19 cellular contexts compared by ENCODE assay signal in genomic region chr2:71631411-71631931, GRCh38.
A peak's percentile ranks its signal among the peaks of the same experiment; 100 is the strongest.
DNase-seq lines count a peak whose midpoint lies in the region; ATAC-seq and TF ChIP-seq lines count a peak whose summit lies in the region.
"Had no signal": no experiment of that assay in that cellular context is flagged by ENCODE, and none has a peak within 500 bp of the region (broad histone marks: within the 10 kb centered on the region; RNA-seq: fewer than 3 reads in every experiment).

No MANE protein-coding gene starts in this region.

- H3K9ac ChIP-seq in PC-3 (ENCODE audit: low read length): no peak overlapping the region
- H3K9ac ChIP-seq: parathyroid adenoma had no signal

- ATAC-seq in lung (ENCODE audit: insufficient read depth, low FRiP score): peak; percentile 41
- no peak for ATAC-seq in HG03520 (IDR thresholded peaks at IDR 0.05; ENCODE audit: unreplicated experiment)
- ATAC-seq in PC-3: no peak
- no peak for ATAC-seq in HG03460 (IDR thresholded peaks at IDR 0.05; ENCODE audit: unreplicated experiment)

- H3K27ac ChIP-seq in HEK293 (ENCODE audit: extremely low read depth, low read depth, low read length) (no peak overlapping the region), brain microvascular endothelial cell (no peak overlapping the region), lung (ENCODE audit: low read depth in 1 of 2, low read length in 1 of 2) (no peak overlapping the region), PC-3 (ENCODE audit: low read length) (no peak overlapping the region)
- H3K27ac ChIP-seq: esophagus squamous epithelium, parathyroid adenoma, RWPE1 had no signal

- TF ChIP-seq CTCF in HEK293 (tag by site-specific recombination; IDR thresholded peaks at IDR 0.05) (no peak), brain microvascular endothelial cell (IDR thresholded peaks at IDR 0.05; ENCODE audit: low read depth, low read length, missing control alignments) (no peak), lung (IDR thresholded peaks at IDR 0.05; ENCODE audit: control extremely low read depth, extremely low read depth) (no peak), PC-3 (conservative IDR thresholded peaks at IDR 0.05; ENCODE audit: low read depth, low read length) (no peak)

- H3K9me2 ChIP-seq in PC-3 (replicated peaks; ENCODE audit: low read length): no peaks in the 10 kb centered on the region

- POLR2A ChIA-PET in HEK293 (lab: Yijun Ruan, JAX): no interaction called here
- POLR2A ChIA-PET in PC-3 (lab: Charles Lee; ENCODE audit: unreplicated experiment): no interaction called here

- H4K20me1 ChIP-seq in PC-3 (ENCODE audit: low read length): no peaks in the 10 kb centered on the region

- no peak overlapping the region for H2AFZ ChIP-seq in PC-3 (ENCODE audit: low read length)
- H2AFZ ChIP-seq: parathyroid adenoma had no signal

- in situ Hi-C loops in brain microvascular endothelial cell (cut with HindIII; ENCODE audit: low pct_ligation_motif_present, low sequenced_read_pairs): no loop called here

- H3K4me2 ChIP-seq in PC-3 (ENCODE audit: low read length): no peak overlapping the region

- no peaks in the 10 kb centered on the region for H3F3A ChIP-seq in PC-3 (ENCODE audit: low read length, unreplicated experiment)

- H3K4me1 ChIP-seq in HEK293 (ENCODE audit: control insufficient read depth, insufficient read depth, low read length) (no peaks in the 10 kb centered on the region), lung (ENCODE audit: control insufficient read depth in 2 of 2, insufficient read depth in 2 of 2, low read length in 2 of 2) (peaks cover 0 to 3% of the 10 kb centered on the region in 2 donors), PC-3 (ENCODE audit: insufficient read depth, low read length) (no peaks in the 10 kb centered on the region)
- H3K4me1 ChIP-seq: esophagus squamous epithelium, parathyroid adenoma had no signal

- H3K9me3 ChIP-seq in HEK293 (ENCODE audit: control insufficient read depth, insufficient read depth, low read depth, low read length): no peaks in the 10 kb centered on the region
- no peaks in the 10 kb centered on the region for H3K9me3 ChIP-seq in lung (ENCODE audit: control insufficient read depth in 2 of 2, insufficient read depth in 1 of 2, low read length in 1 of 2)
- no peaks in the 10 kb centered on the region for H3K9me3 ChIP-seq in PC-3 (ENCODE audit: low read length)
- H3K9me3 ChIP-seq: esophagus squamous epithelium, upper lobe of left lung had no signal

- CTCF ChIA-PET in HEK293 (lab: Yijun Ruan, JAX): interaction anchor here (0.6 kb wide), 2 partner anchors 15 to 23 kb away, joined by 3 read pairs; no protein-coding TSS in a partner anchor
- CTCF ChIA-PET in PC-3 (lab: Charles Lee): no interaction called here

- H3K79me2 ChIP-seq in PC-3 (ENCODE audit: low read length): no peaks in the 10 kb centered on the region
- H3K79me2 ChIP-seq: parathyroid adenoma had no signal

- no peaks in the 10 kb centered on the region for H3K36me3 ChIP-seq in HEK293 (ENCODE audit: control insufficient read depth in 2 of 2, insufficient read depth in 1 of 2, low read length in 2 of 2)
- no peaks in the 10 kb centered on the region for H3K36me3 ChIP-seq in brain microvascular endothelial cell (replicated peaks)
- H3K36me3 ChIP-seq in lung (ENCODE audit: control insufficient read depth in 2 of 2, insufficient read depth in 2 of 2, low read length in 2 of 2): no peaks in the 10 kb centered on the region
- no peaks in the 10 kb centered on the region for H3K36me3 ChIP-seq in PC-3 (ENCODE audit: low read depth, low read length)
- H3K36me3 ChIP-seq: esophagus squamous epithelium, upper lobe of left lung had no signal

- DNase-seq in AG08395 (ENCODE audit: low spot score): peak; percentile 78
- no peak for DNase-seq in brain microvascular endothelial cell
- no peak for DNase-seq in lung (ENCODE audit: low spot score)
- DNase-seq in activated CD8-positive, alpha-beta memory T cell treated with anti-CD3 and anti-CD28 coated beads, Interleukin-2, amount 50 U/mL, for 48 hours: no peak
- no peak for DNase-seq in PC-3
- DNase-seq: activated naive CD4-positive, alpha-beta T cell treated with Interleukin-2 at 50 U/mL for 16 hours; AML-193; DMS 273 treated with DMSO at 0.1 percent for 48 hours; esophagus squamous epithelium; NCI-H1436 treated with DMSO at 0.1 percent for 48 hours; NCI-H748 treated with DMSO at 0.1 percent for 48 hours; stimulated activated CD4-positive, alpha-beta T cell treated with anti-CD3 and anti-CD28 coated beads, Interleukin-1b, Interleukin-23, amount 100 ng/mL, for 48 hours; stimulated activated CD8-positive, alpha-beta memory T cell treated with anti-CD3 and anti-CD28 coated beads, Interleukin-4, amount 100 ng/mL, for 48 hours had no signal

- H3K27me3 ChIP-seq in brain microvascular endothelial cell (replicated peaks): no peaks in the 10 kb centered on the region
- H3K27me3 ChIP-seq in lung (ENCODE audit: control insufficient read depth, insufficient read depth): no peaks in the 10 kb centered on the region
- H3K27me3 ChIP-seq in PC-3 (ENCODE audit: low read length): no peaks in the 10 kb centered on the region
- H3K27me3 ChIP-seq: esophagus squamous epithelium, upper lobe of left lung had no signal

- intact Hi-C loops in PC-3 (cut with micrococcal nuclease): no loop called here

- H3K4me3 ChIP-seq in HEK293 (ENCODE audit: low read depth, low read length) (peak overlapping the region; percentile 6), brain microvascular endothelial cell (ENCODE audit: low read depth, low read length) (peak overlapping the region; percentile 33), lung (no peak overlapping the region), PC-3 (ENCODE audit: low read length) (no peak overlapping the region)
- H3K4me3 ChIP-seq: esophagus squamous epithelium, upper lobe of left lung had no signal

- WGBS in lung, 2 donors: 69 to 71% methylated on average over 14 of the region's 14 CpGs

- BruUV-seq in PC-3 (replicated peaks; lab: Mats Ljungman, UMichigan): no TSS peak

TF ChIP-seq in HEK293, 187 proteins besides CTCF, POLR2A, EP300 and RAD21 (continues in another document):
- TF ChIP-seq ZNF416 (tag by site-specific recombination; IDR thresholded peaks at IDR 0.05) (no peak), ZNF580 (tag by site-specific recombination; IDR thresholded peaks at IDR 0.05) (no peak), ZNF654 (tag by site-specific recombination; IDR thresholded peaks at IDR 0.05; ENCODE audit: low read depth) (no peak), ZNF555 (tag by site-specific recombination; conservative IDR thresholded peaks at IDR 0.05) (no peak), ZNF37A (tag by site-specific recombination; IDR thresholded peaks at IDR 0.05) (no peak), ZSCAN18 (tag by site-specific recombination; IDR thresholded peaks at IDR 0.05) (no peak), ZNF518A (tag by site-specific recombination; conservative IDR thresholded peaks at IDR 0.05; ENCODE audit: low read depth) (no peak)

Comparison
In these comparisons a context has a peak if more than half of its experiments do, and no peak if none do; other contexts are left out.
1. H3K4me3 ChIP-seq: peak in HEK293 (single experiment) and brain microvascular endothelial cell (single experiment); none in lung (single experiment) and PC-3 (single experiment).